8 cellular contexts compared by ENCODE assay signal in genomic region chr1:156383023-156383422, GRCh38. TPM values are rescaled to one million over a fixed set of nuclear protein-coding genes. Genes with fewer than 3 reads are reported as not detected.
DNase-seq lines count a peak whose midpoint lies in the region; ATAC-seq and TF ChIP-seq lines count a peak whose summit lies in the region.

No MANE protein-coding gene starts in this region.

- H3K27ac ChIP-seq in aorta (ENCODE audit: low read depth in 1 of 2, low read length in 2 of 2) = no peak overlapping the region

- DNase-seq in NCI-H1436 (lab: John Stamatoyannopoulos, UW) = peak; percentile 67
- DNase-seq in NCI-H1436 treated with DMSO at 0.1 percent for 48 hours (lab: John Stamatoyannopoulos, UW) = no peak
- peak; percentile 33 for DNase-seq in LoVo (ENCODE audit: low spot score)
- peak; percentile 56 for DNase-seq in SHP77 treated with DMSO at 0.1 percent for 48 hours (lab: John Stamatoyannopoulos, UW)
- DNase-seq in activated naive CD4-positive, alpha-beta T cell (lab: John Stamatoyannopoulos, UW) = peak in 3 of 4 experiments; percentile 15 to 40 (median 31)
- DNase-seq in germinal center (ENCODE audit: low spot score) = peak; percentile 79
- peak; percentile 62 for DNase-seq in progenitor cell of endocrine pancreas (ENCODE audit: low spot score, unreplicated experiment)
- peak; percentile 58 to 84 for DNase-seq in aorta

- no peak overlapping the region for H3K4me3 ChIP-seq in aorta (ENCODE audit: low read length in 2 of 2)

- no peak overlapping the region for H3K27ac Mint-ChIP-seq in progenitor cell of endocrine pancreas

- no peak overlapping the region for H3K4me3 Mint-ChIP-seq in progenitor cell of endocrine pancreas (ENCODE audit: low read depth)

- H3K9me3 Mint-ChIP-seq in progenitor cell of endocrine pancreas (ENCODE audit: low read depth) = no peaks in the 10 kb centered on the region

- peak; percentile 70 for ATAC-seq in aorta (ENCODE audit: low FRiP score)

- WGBS in aorta, 2 donors = 57 to 59% methylated on average over 9 of the region's 9 CpGs

- H3K4me1 Mint-ChIP-seq in progenitor cell of endocrine pancreas (ENCODE audit: low read depth) = no peaks in the 10 kb centered on the region

- TF ChIP-seq CTCF in progenitor cell of endocrine pancreas (IDR thresholded peaks at IDR 0.05; ENCODE audit: unreplicated experiment) = peak; percentile 80

- intact Hi-C loops in aorta (cut with DNase I) = loop anchor here (10.0 kb wide), 2 partner anchors 222 to 232 kb away; partner anchors contain the start of genes GPATCH4 (in 1 of the 2) and HAPLN2 (in 1 of the 2)

- no peaks in the 10 kb centered on the region for H3K4me1 ChIP-seq in aorta (ENCODE audit: control insufficient read depth in 1 of 2, insufficient read depth in 2 of 2, low read length in 2 of 2)

- H3K27me3 Mint-ChIP-seq in progenitor cell of endocrine pancreas = peaks cover 43% of the 10 kb centered on the region

- H3K9me3 ChIP-seq in aorta (ENCODE audit: control insufficient read depth, low read length) = no peaks in the 10 kb centered on the region

- no peaks in the 10 kb centered on the region for H3K36me3 Mint-ChIP-seq in progenitor cell of endocrine pancreas (ENCODE audit: insufficient read depth)

- no peaks in the 10 kb centered on the region for H3K36me3 ChIP-seq in aorta (ENCODE audit: control insufficient read depth in 1 of 2, insufficient read depth in 2 of 2, low read length in 1 of 2)

- H3K27me3 ChIP-seq in aorta (ENCODE audit: control insufficient read depth in 1 of 2, insufficient read depth in 2 of 2, low read length in 1 of 2) = no peaks in the 10 kb centered on the region

RNA-seq across cellular contexts. Expression of gene RHBG, which starts 14.0 kb away (rescaled TPM):
- 0.36 and 0.71 TPM in 2 replicates for total RNA-seq in progenitor cell of endocrine pancreas
- total RNA-seq in aorta = not detected
- polyA plus RNA-seq in aorta = not detected

RNA-seq across cellular contexts. Expression of gene TSACC, which starts 44.7 kb away (rescaled TPM):
- total RNA-seq in progenitor cell of endocrine pancreas = 0.65 and 0.95 TPM in 2 replicates
- not detected for total RNA-seq in aorta
- not detected for polyA plus RNA-seq in aorta

RNA-seq across cellular contexts. Expression of gene CCT3, which starts 44.9 kb away (rescaled TPM):
- total RNA-seq in progenitor cell of endocrine pancreas (260 and 270 TPM in 2 replicates), aorta (100 to 1,000 TPM; 102 to 112 TPM)
- polyA plus RNA-seq in aorta = 10 to 100 TPM; 76.0 to 87.0 TPM
